Comparison of ENCODE assay signal across 8 cellular contexts in the genomic region with DNA sequence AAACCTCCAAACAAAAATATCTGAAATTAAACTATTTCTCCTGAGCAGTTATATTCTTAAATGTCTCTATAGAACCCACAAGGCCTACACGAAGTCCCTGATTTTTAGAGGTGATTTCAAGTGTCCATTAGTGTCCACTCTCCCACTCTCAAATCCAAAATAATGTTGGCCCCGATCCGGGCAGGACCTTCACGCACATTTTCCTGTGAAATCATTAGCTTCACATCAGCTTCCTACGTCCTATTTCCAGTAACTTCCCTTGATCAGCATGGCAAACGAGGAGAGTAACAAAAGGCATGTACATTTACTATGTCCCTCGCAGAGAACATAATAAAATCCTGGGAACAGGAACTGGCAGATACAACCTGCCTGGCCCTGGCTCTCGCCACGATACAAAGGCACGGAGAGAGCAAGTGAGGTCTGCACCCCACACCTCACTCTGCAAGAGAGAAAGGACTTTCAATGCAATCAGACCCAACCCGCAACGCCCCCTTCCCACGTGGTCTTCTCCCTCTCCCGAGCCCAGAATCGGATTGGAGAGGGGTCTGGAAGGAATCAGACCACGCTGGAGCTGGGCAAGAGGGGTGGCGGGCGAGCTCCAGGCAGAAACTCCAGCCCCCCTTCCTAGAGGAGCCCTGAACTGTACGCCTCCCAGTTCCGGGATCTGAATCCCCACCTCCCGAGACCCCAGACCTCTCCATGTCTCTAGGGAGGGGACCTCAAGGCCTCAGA. TPM values are rescaled to one million over a fixed set of nuclear protein-coding genes. Genes with fewer than 3 reads are reported as not detected.
DNase-seq lines count a peak whose midpoint lies in the region; ATAC-seq and TF ChIP-seq lines count a peak whose summit lies in the region.

No MANE protein-coding gene starts in this region.

- POLR2A ChIA-PET in AG04449 (lab: Yijun Ruan, JAX), result interaction anchor here (0.5 kb wide), 1 partner anchor 42 kb away, joined by 3 read pairs; no protein-coding TSS in a partner anchor

- H3K9me3 ChIP-seq in NT2/D1 (ENCODE audit: insufficient read depth, low read length) (no peaks in the 10 kb centered on the region), gastroesophageal sphincter (no peaks in the 10 kb centered on the region), neuron (ENCODE audit: low read length) (no peaks in the 10 kb centered on the region), thyroid gland (no peaks in the 10 kb centered on the region)

- peaks cover 11% of the 10 kb centered on the region for H3K36me3 ChIP-seq in NT2/D1 (ENCODE audit: insufficient read depth, insufficient read length, low read length)
- peaks cover 0 to 3% of the 10 kb centered on the region in 2 donors for H3K36me3 ChIP-seq in gastroesophageal sphincter
- H3K36me3 ChIP-seq in neuron (ENCODE audit: insufficient read depth, low read length), result peaks cover 11% of the 10 kb centered on the region
- H3K36me3 ChIP-seq in thyroid gland, result no peaks in the 10 kb centered on the region

- TF ChIP-seq CTCF in AG04449 (IDR thresholded peaks at IDR 0.05; ENCODE audit: insufficient read depth, low read length, missing control alignments) (no peak), gastroesophageal sphincter (IDR thresholded peaks at IDR 0.05) (no peak), thyroid gland (IDR thresholded peaks at IDR 0.05) (no peak)

- peak overlapping the region; percentile 66 for H2AFZ ChIP-seq in neuron (ENCODE audit: low read depth, low read length)

- peak overlapping the region; percentile 98 for H3K9ac ChIP-seq in NT2/D1 (ENCODE audit: insufficient read length, low read depth)

- H3K27me3 ChIP-seq in NT2/D1 (ENCODE audit: insufficient read depth, insufficient read length), result no peaks in the 10 kb centered on the region
- H3K27me3 ChIP-seq in gastroesophageal sphincter, result no peaks in the 10 kb centered on the region
- no peaks in the 10 kb centered on the region for H3K27me3 ChIP-seq in neuron (ENCODE audit: insufficient read depth, low read length)
- H3K27me3 ChIP-seq in thyroid gland, result no peaks in the 10 kb centered on the region

- TF ChIP-seq POLR2A in gastroesophageal sphincter (IDR thresholded peaks at IDR 0.05) (no peak), thyroid gland (IDR thresholded peaks at IDR 0.05) (no peak)

- H3K27ac ChIP-seq in gastroesophageal sphincter (peak overlapping the region; percentile 43 to 93 (median 90)), thyroid gland (peak overlapping the region in 2 of 3 donors; percentile 62 to 80)

- intact Hi-C loops in thyroid gland (cut with DNase I), result no loop called here

- ATAC-seq in GM18502 (IDR thresholded peaks at IDR 0.05; ENCODE audit: poor library complexity, unreplicated experiment) (peak; percentile 11), HG03571 (IDR thresholded peaks at IDR 0.05; ENCODE audit: unreplicated experiment) (peak; percentile 14), gastroesophageal sphincter (peak; percentile 0)

- no peak for TF ChIP-seq EP300 in gastroesophageal sphincter (IDR thresholded peaks at IDR 0.05)

- CTCF ChIA-PET in AG04449 (lab: Yijun Ruan, JAX), result interaction anchor here (0.7 to 4.6 kb wide), 7 partner anchors 10 to 212 kb away, joined by 3 to 44 read pairs (median 4); a partner anchor contains a TSS

- H3K4me3 ChIP-seq in AG04449 (ENCODE audit: low read depth, low read length) (peak overlapping the region; percentile 73), NT2/D1 (ENCODE audit: insufficient read length, low read depth) (peak overlapping the region; percentile 90), gastroesophageal sphincter (peak overlapping the region; percentile 49 to 88), neuron (ENCODE audit: low read length) (peak overlapping the region; percentile 52), thyroid gland (replicated peaks in 1 of 3) (peak overlapping the region; percentile 36 to 72 (median 55))

- WGBS in gastroesophageal sphincter (ENCODE audit: low coverage in 1 of 2), 2 donors, result 0 to 2% methylated on average over 7 to 10 of the region's 21 CpGs
- 7% methylated on average over 15 to 20 of the region's 21 CpGs for WGBS in thyroid gland, 2 donors

- H3K4me1 ChIP-seq in NT2/D1 (ENCODE audit: insufficient read depth, insufficient read length) (no peaks in the 10 kb centered on the region), gastroesophageal sphincter (peaks cover 0 to 31% (median 7%) of the 10 kb centered on the region in 3 donors), neuron (ENCODE audit: insufficient read depth, low read length) (peaks cover 21% of the 10 kb centered on the region), thyroid gland (peaks cover 19 to 32% of the 10 kb centered on the region in 2 donors)

- DNase-seq in AG04449 (ENCODE audit: low read depth, low spot score) (no peak), NT2/D1 (ENCODE audit: low read depth, low spot score) (peak; percentile 62), thyroid gland (peak; percentile 61 to 69)
- DNase-seq in activated naive CD4-positive, alpha-beta T cell treated with anti-CD3 and anti-CD28 coated beads, Interleukin-2, amount 50 U/mL, for 16 hours, result peak; percentile 42

RNA-seq across cellular contexts. Expression of a gene that starts 17.5 kb away (rescaled TPM):
- total RNA-seq in gastroesophageal sphincter, result not detected
- total RNA-seq in thyroid gland, result not detected

RNA-seq across cellular contexts. Expression of a gene that starts 48.4 kb away (rescaled TPM):
- total RNA-seq in gastroesophageal sphincter, result 10 to 100 TPM; 40.5 to 64.1 (median 51.8) TPM
- total RNA-seq in thyroid gland, result 10 to 100 TPM; 27.2 to 55.7 (median 38.4) TPM

RNA-seq across cellular contexts. Expression of a gene that starts 48.4 kb away (rescaled TPM):
- total RNA-seq in gastroesophageal sphincter, result 10 to 100 TPM; 17.5 to 21.5 (median 18.5) TPM
- 10 to 100 TPM; 19.3 to 33.2 (median 22.1) TPM for total RNA-seq in thyroid gland
